ENCODE assay signal across 18 cellular contexts in the genomic region with DNA sequence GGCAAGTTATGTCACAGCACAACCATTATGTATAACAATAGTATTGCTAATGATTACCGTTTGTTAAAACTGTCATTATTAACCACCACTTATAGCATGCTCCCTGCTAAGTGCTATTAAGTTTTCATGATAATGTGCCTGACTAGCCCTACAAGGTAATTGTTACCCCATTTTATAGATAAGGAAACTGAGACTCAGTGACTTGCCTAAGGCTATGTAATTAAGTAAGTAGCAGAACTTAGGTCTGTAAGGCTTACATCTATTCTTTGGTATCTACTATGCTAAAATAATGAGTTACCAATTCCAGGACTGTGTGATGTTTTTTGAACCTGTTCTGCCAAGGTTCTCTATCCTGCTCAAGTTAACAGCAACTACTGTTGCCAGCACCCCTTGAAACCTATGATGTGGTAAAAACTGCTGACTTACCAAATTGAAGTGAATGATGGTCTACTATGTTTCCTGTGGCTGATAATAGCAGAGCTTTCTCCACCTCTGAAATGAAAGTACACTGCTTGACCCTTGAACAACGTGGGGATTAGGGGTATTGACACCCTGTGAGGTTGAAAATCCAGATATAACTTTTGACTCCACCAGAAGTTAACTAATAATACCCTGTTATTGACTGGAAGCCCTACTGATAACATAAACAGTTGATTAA. TPM values are rescaled to one million over a fixed set of nuclear protein-coding genes. Genes with fewer than 3 reads are reported as not detected.
DNase-seq lines count a peak whose midpoint lies in the region; ATAC-seq, FAIRE-seq and TF ChIP-seq lines count a peak whose summit lies in the region.
"Had no signal": no experiment of that assay in that cellular context is flagged by ENCODE, and none has a peak within 500 bp of the region (broad histone marks: within the 10 kb centered on the region; RNA-seq: fewer than 3 reads in every experiment).

No MANE protein-coding gene starts in this region.

- no peaks in the 10 kb centered on the region for H3K36me3 Mint-ChIP-seq in CD4-positive, alpha-beta memory T cell
- H3K36me3 Mint-ChIP-seq in activated T-helper 17 cell treated with anti-CD3 and anti-CD28 coated beads, Interleukin-2, amount 50 U/mL, for 72 hours (ENCODE audit: low read depth): no peaks in the 10 kb centered on the region
- no peaks in the 10 kb centered on the region for H3K36me3 Mint-ChIP-seq in type B pancreatic cell
- H3K36me3 Mint-ChIP-seq: CD4-positive, CD25-positive, alpha-beta regulatory T cell had no signal

- H3K4me3 ChIP-seq in CD4-positive, alpha-beta memory T cell (ENCODE audit: low read length in 2 of 2): no peak overlapping the region
- H3K4me3 ChIP-seq in hepatocyte: no peak overlapping the region

- H3K27me3 ChIP-seq in CD4-positive, alpha-beta memory T cell (ENCODE audit: insufficient read depth, low read length): no peaks in the 10 kb centered on the region
- no peaks in the 10 kb centered on the region for H3K27me3 ChIP-seq in hepatocyte

- CTCF ChIA-PET in CD4-positive, alpha-beta memory T cell (lab: Charles Lee; ENCODE audit: partially characterized antibody): no interaction called here

- intact Hi-C loops in CD4-positive, alpha-beta memory T cell (cut with micrococcal nuclease): loop anchor here (2.0 kb wide), 1 partner anchor 16 kb away; no protein-coding TSS in a partner anchor

- no peaks in the 10 kb centered on the region for H3K36me3 ChIP-seq in CD4-positive, alpha-beta memory T cell (ENCODE audit: insufficient read depth, low read length)
- no peaks in the 10 kb centered on the region for H3K36me3 ChIP-seq in hepatocyte (replicated peaks; ENCODE audit: insufficient read depth, low read depth)

- H2AFZ ChIP-seq in hepatocyte: no peak overlapping the region

- H3K27me3 Mint-ChIP-seq in CD4-positive, alpha-beta memory T cell: no peaks in the 10 kb centered on the region
- H3K27me3 Mint-ChIP-seq in activated T-helper 17 cell treated with anti-CD3 and anti-CD28 coated beads, Interleukin-2, amount 50 U/mL, for 72 hours: no peaks in the 10 kb centered on the region
- H3K27me3 Mint-ChIP-seq in type B pancreatic cell: no peaks in the 10 kb centered on the region
- H3K27me3 Mint-ChIP-seq: CD4-positive, CD25-positive, alpha-beta regulatory T cell had no signal

- peaks cover 89% of the 10 kb centered on the region for H4K20me1 ChIP-seq in hepatocyte (ENCODE audit: insufficient read depth, poor library complexity, severe bottlenecking)

- peak in 4 of 5 donors; percentile 14 to 24 (median 18) for DNase-seq in CD4-positive, alpha-beta memory T cell
- no peak for DNase-seq in GM12892 (ENCODE audit: insufficient read length)
- no peak for DNase-seq in hepatocyte (ENCODE audit: low spot score)
- DNase-seq in DMS114 treated with DMSO at 0.1 percent for 48 hours (lab: John Stamatoyannopoulos, UW; ENCODE audit: unreplicated experiment): no peak
- no peak for DNase-seq in type B pancreatic cell (ENCODE audit: extremely low spot score, unreplicated experiment)
- DNase-seq: Calu3; CD4-positive, CD25-positive, alpha-beta regulatory T cell; Karpas-422; NCI-H187 treated with DMSO at 0.1 percent for 48 hours; NCI-H345; NCI-H526 treated with DMSO at 0.1 percent for 48 hours; OCI-M1 had no signal

- FAIRE-seq in GM12892 (lab: Jason Lieb, UNC): peak; percentile 33
- FAIRE-seq: GM18507, H54 had no signal

- no peak for TF ChIP-seq CTCF in hepatocyte (IDR thresholded peaks at IDR 0.05; ENCODE audit: poor library complexity)
- TF ChIP-seq CTCF in type B pancreatic cell (conservative IDR thresholded peaks at IDR 0.05): no peak

- no peak for TF ChIP-seq POLR2A in GM12892 (IDR thresholded peaks at IDR 0.05; ENCODE audit: low read depth, low read length)

- H3K4me3 Mint-ChIP-seq in CD4-positive, alpha-beta memory T cell: peak overlapping the region in 2 of 8 donors; percentile 33 to 44
- H3K4me3 Mint-ChIP-seq in activated T-helper 17 cell treated with anti-CD3 and anti-CD28 coated beads, Interleukin-2, amount 50 U/mL, for 72 hours: no peak overlapping the region
- no peak overlapping the region for H3K4me3 Mint-ChIP-seq in type B pancreatic cell
- H3K4me3 Mint-ChIP-seq: B cell; CD4-positive, CD25-positive, alpha-beta regulatory T cell had no signal

- WGBS in hepatocyte (ENCODE audit: low lambda C conversion rate, missing lambda C conversion rate): 23% methylated on average over 2 of the region's 2 CpGs

- H3K4me1 ChIP-seq in CD4-positive, alpha-beta memory T cell (ENCODE audit: insufficient read depth, low read length): peaks cover 65% of the 10 kb centered on the region
- H3K4me1 ChIP-seq in hepatocyte (ENCODE audit: insufficient read depth): peaks cover 30% of the 10 kb centered on the region

- ATAC-seq in activated T-helper 17 cell treated with anti-CD3 and anti-CD28 coated beads, Interleukin-2, amount 50 U/mL, for 72 hours (replicated peaks): peak; percentile 29
- no peak for ATAC-seq in GM18907 (IDR thresholded peaks at IDR 0.05; ENCODE audit: unreplicated experiment)

- H3K9me3 ChIP-seq in CD4-positive, alpha-beta memory T cell (ENCODE audit: control insufficient read depth in 1 of 2, low read length in 2 of 2): no peaks in the 10 kb centered on the region
- no peaks in the 10 kb centered on the region for H3K9me3 ChIP-seq in hepatocyte (ENCODE audit: low read depth)

- H3K27ac ChIP-seq in CD4-positive, alpha-beta memory T cell (ENCODE audit: low read depth, low read length): no peak overlapping the region
- H3K27ac ChIP-seq in hepatocyte: no peak overlapping the region
- H3K27ac ChIP-seq: RWPE1 had no signal

- H3K79me2 ChIP-seq in hepatocyte: peaks cover 100% of the 10 kb centered on the region

- peak overlapping the region in 2 of 7 donors; percentile 7 to 10 for H3K27ac Mint-ChIP-seq in CD4-positive, alpha-beta memory T cell
- no peak overlapping the region for H3K27ac Mint-ChIP-seq in activated T-helper 17 cell treated with anti-CD3 and anti-CD28 coated beads, Interleukin-2, amount 50 U/mL, for 72 hours
- no peak overlapping the region for H3K27ac Mint-ChIP-seq in type B pancreatic cell
- H3K27ac Mint-ChIP-seq: B cell; CD4-positive, CD25-positive, alpha-beta regulatory T cell had no signal

- H3K4me2 ChIP-seq in hepatocyte: peak overlapping the region; percentile 14

- POLR2A ChIA-PET in CD4-positive, alpha-beta memory T cell (lab: Charles Lee; ENCODE audit: partially characterized antibody): no interaction called here

- no peaks in the 10 kb centered on the region for H3K9me2 ChIP-seq in hepatocyte (replicated peaks; ENCODE audit: insufficient read depth)

- peaks cover 33 to 57% (median 42%) of the 10 kb centered on the region in 4 donors for H3K4me1 Mint-ChIP-seq in CD4-positive, alpha-beta memory T cell
- H3K4me1 Mint-ChIP-seq in activated T-helper 17 cell treated with anti-CD3 and anti-CD28 coated beads, Interleukin-2, amount 50 U/mL, for 72 hours: peaks cover 7% of the 10 kb centered on the region
- peaks cover 26% of the 10 kb centered on the region for H3K4me1 Mint-ChIP-seq in type B pancreatic cell (ENCODE audit: unreplicated experiment)

- H3K9me3 Mint-ChIP-seq in CD4-positive, alpha-beta memory T cell: no peaks in the 10 kb centered on the region
- H3K9me3 Mint-ChIP-seq in activated T-helper 17 cell treated with anti-CD3 and anti-CD28 coated beads, Interleukin-2, amount 50 U/mL, for 72 hours: no peaks in the 10 kb centered on the region
- H3K9me3 Mint-ChIP-seq in type B pancreatic cell: no peaks in the 10 kb centered on the region

RNA-seq across cellular contexts. Expression of gene ACVR2A, which starts 18.2 kb away (rescaled TPM):
- 10 to 100 TPM; 20.7 to 22.9 TPM for total RNA-seq in CD4-positive, alpha-beta memory T cell
- 10 to 100 TPM in 1 of 2 donors, 1 to 10 TPM in 1; 8.4 to 10.7 TPM for polyA plus RNA-seq in CD4-positive, alpha-beta memory T cell
- 1.0 TPM for polyA plus RNA-seq in GM12892 (2012; ENCODE audit: missing spikeins)
- 1 to 10 TPM; 1.9 to 2.5 TPM for total RNA-seq in activated T-helper 17 cell treated with anti-CD3 and anti-CD28 coated beads, Interleukin-2, amount 50 U/mL, for 72 hours
- total RNA-seq in hepatocyte: 37.3 and 43.0 TPM in 2 replicates
- polyA plus RNA-seq in hepatocyte: 20.9 and 21.9 TPM in 2 replicates
- total RNA-seq in type B pancreatic cell (ENCODE audit: low replicate concordance): 24.6 and 31.9 TPM in 2 replicates

Comparison
In these comparisons a context has a peak if more than half of its experiments do, and no peak if none do; other contexts are left out.
1. DNase-seq: peak in CD4-positive, alpha-beta memory T cell (4 of 5); none in GM12892 (single experiment), hepatocyte (single experiment), DMS114 treated with DMSO at 0.1 percent for 48 hours (single experiment) and type B pancreatic cell (single experiment).